ENCODE assay signal across 29 cellular contexts in genomic region chr15:73212424-73212823, GRCh38.
"Had no signal": no experiment of that assay in that cellular context is flagged by ENCODE, and none has a peak within 500 bp of the region (broad histone marks: within the 10 kb centered on the region; RNA-seq: fewer than 3 reads in every experiment).

No MANE protein-coding gene starts in this region.

- ATAC-seq: activated CD4-positive, CD25-positive, alpha-beta regulatory T cell treated with anti-CD3 and anti-CD28 coated beads, Interleukin-2, amount 50 U/mL, for 24 hours; activated CD8-positive, alpha-beta memory T cell treated with anti-CD3 and anti-CD28 coated beads, Interleukin-2, amount 10 ng/mL, durations not matched to agents 7 days and 5 days; activated CD8-positive, alpha-beta T cell treated with anti-CD3 and anti-CD28 coated beads for 36 hours; activated naive CD8-positive, alpha-beta T cell treated with anti-CD3 and anti-CD28 coated beads, Interleukin-2, amount 50 U/mL, for 24 hours; left ventricle myocardium superior; natural killer cell treated with Interleukin-12 subunit alpha and Interleukin-12 subunit beta and Interleukin-15 and Interleukin-18, amount 100 ng/mL, for 72 hours; right lobe of liver; T-helper 17 cell had no signal

- H3K27ac ChIP-seq: esophagus squamous epithelium, right lobe of liver, SK-N-MC, thoracic aorta, VCaP had no signal

- H3K9me3 Mint-ChIP-seq: activated CD4-positive, alpha-beta T cell treated with anti-CD3 and anti-CD28 coated beads, Interleukin-2, amount 10 ng/mL, durations not matched to agents 7 days and 5 days; activated CD8-positive, alpha-beta T cell treated with anti-CD3 and anti-CD28 coated beads for 36 hours; central memory CD8-positive, alpha-beta T cell; natural killer cell treated with Interleukin-12 subunit alpha and Interleukin-12 subunit beta and Interleukin-15 and Interleukin-18, amount 100 ng/mL, for 72 hours had no signal

- FAIRE-seq: small intestine had no signal

- H3K4me3 Mint-ChIP-seq: activated CD4-positive, alpha-beta T cell treated with anti-CD3 and anti-CD28 coated beads, Interleukin-2, amount 10 ng/mL, durations not matched to agents 7 days and 5 days; activated CD8-positive, alpha-beta memory T cell treated with anti-CD3 and anti-CD28 coated beads, Interleukin-2, amount 10 ng/mL, durations not matched to agents 7 days and 5 days; activated CD8-positive, alpha-beta T cell treated with anti-CD3 and anti-CD28 coated beads for 36 hours; activated naive CD8-positive, alpha-beta T cell treated with anti-CD3 and anti-CD28 coated beads, Interleukin-2, amount 50 U/mL, for 24 hours; central memory CD8-positive, alpha-beta T cell; endodermal cell; natural killer cell treated with Interleukin-12 subunit alpha and Interleukin-12 subunit beta and Interleukin-15 and Interleukin-18, amount 100 ng/mL, for 72 hours; T-helper 17 cell; type B pancreatic cell had no signal

- H3K4me1 ChIP-seq: esophagus squamous epithelium, right lobe of liver had no signal

- H3K27me3 Mint-ChIP-seq: central memory CD8-positive, alpha-beta T cell; T-helper 17 cell; type B pancreatic cell had no signal

- H3K27ac Mint-ChIP-seq: activated CD4-positive, alpha-beta T cell treated with anti-CD3 and anti-CD28 coated beads, Interleukin-2, amount 10 ng/mL, durations not matched to agents 7 days and 5 days; activated CD8-positive, alpha-beta memory T cell treated with anti-CD3 and anti-CD28 coated beads, Interleukin-2, amount 10 ng/mL, durations not matched to agents 7 days and 5 days; activated CD8-positive, alpha-beta T cell treated with anti-CD3 and anti-CD28 coated beads for 36 hours; activated naive CD8-positive, alpha-beta T cell treated with anti-CD3 and anti-CD28 coated beads, Interleukin-2, amount 50 U/mL, for 24 hours; endodermal cell; natural killer cell treated with Interleukin-12 subunit alpha and Interleukin-12 subunit beta and Interleukin-15 and Interleukin-18, amount 100 ng/mL, for 72 hours; T-helper 17 cell; type B pancreatic cell had no signal

- H3K9me3 ChIP-seq: esophagus squamous epithelium, right lobe of liver, thoracic aorta had no signal

- H3K36me3 ChIP-seq: esophagus squamous epithelium, right lobe of liver, thoracic aorta had no signal

- H3K36me3 Mint-ChIP-seq: activated CD8-positive, alpha-beta memory T cell treated with anti-CD3 and anti-CD28 coated beads, Interleukin-2, amount 10 ng/mL, durations not matched to agents 7 days and 5 days; natural killer cell treated with Interleukin-12 subunit alpha and Interleukin-12 subunit beta and Interleukin-15 and Interleukin-18, amount 100 ng/mL, for 72 hours had no signal

- DNase-seq: activated CD4-positive, alpha-beta T cell treated with anti-CD3 and anti-CD28 coated beads, Interleukin-2, amount 10 ng/mL, durations not matched to agents 7 days and 5 days; activated CD8-positive, alpha-beta memory T cell treated with anti-CD3 and anti-CD28 coated beads, Interleukin-2, amount 10 ng/mL, durations not matched to agents 7 days and 5 days; activated CD8-positive, alpha-beta T cell treated with anti-CD3 and anti-CD28 coated beads for 36 hours; activated gamma-delta T cell; activated naive CD4-positive, alpha-beta T cell treated with anti-CD3 and anti-CD28 coated beads, Interleukin-2, amount 50 U/mL, for 16 hours; activated naive CD8-positive, alpha-beta T cell treated with anti-CD3 and anti-CD28 coated beads, Interleukin-2, amount 50 U/mL, for 24 hours; activated T-cell treated with anti-CD3 and anti-CD28 coated beads for 4 hours; anterior cingulate cortex; cortex of kidney; endodermal cell; esophagus squamous epithelium; foreskin melanocyte; hypothalamus; left ventricle myocardium superior; mammary epithelial cell; nucleus accumbens; right lobe of liver; small intestine; stimulated activated CD4-positive, alpha-beta T cell treated with anti-CD3 and anti-CD28 coated beads, Interleukin-15, amount 100 ng/mL, for 24 hours; stimulated activated naive CD4-positive, alpha-beta T cell; SW 1271; T-helper 17 cell had no signal

- H3K4me1 Mint-ChIP-seq: activated CD4-positive, alpha-beta T cell treated with anti-CD3 and anti-CD28 coated beads, Interleukin-2, amount 10 ng/mL, durations not matched to agents 7 days and 5 days; activated CD8-positive, alpha-beta memory T cell treated with anti-CD3 and anti-CD28 coated beads, Interleukin-2, amount 10 ng/mL, durations not matched to agents 7 days and 5 days; activated naive CD8-positive, alpha-beta T cell treated with anti-CD3 and anti-CD28 coated beads, Interleukin-2, amount 50 U/mL, for 24 hours; central memory CD8-positive, alpha-beta T cell; endodermal cell; T-helper 17 cell had no signal

- H3K27me3 ChIP-seq: esophagus squamous epithelium, right lobe of liver had no signal

- H3K4me3 ChIP-seq: esophagus squamous epithelium, right lobe of liver, SK-N-MC, thoracic aorta had no signal
